ENCODE assay signal across 1 cellular context in genomic region chr1:65952692-65953091, GRCh38.
TF ChIP-seq lines count a peak whose summit lies in the region.

No MANE protein-coding gene starts in this region.

TF ChIP-seq in HepG2, 621 proteins besides CTCF, POLR2A, EP300 and RAD21 (continued from another document):
- TF ChIP-seq ZXDC (CRISPR knock-in tag; IDR thresholded peaks at IDR 0.05): no peak
- TF ChIP-seq MAFK (conservative IDR thresholded peaks at IDR 0.05 in 1 of 2, IDR thresholded peaks at IDR 0.05 in 1 of 2; ENCODE audit: low read length in 2 of 2): peak; percentile 56 to 76
- peak; percentile 69 for TF ChIP-seq MAFF (IDR thresholded peaks at IDR 0.05; ENCODE audit: low read depth, low read length)
